18 cellular contexts compared by ENCODE assay signal in genomic region chr3:138127636-138128365, GRCh38. TPM values are rescaled to one million over a fixed set of nuclear protein-coding genes. Genes with fewer than 3 reads are reported as not detected.
DNase-seq lines count a peak whose midpoint lies in the region; ATAC-seq and TF ChIP-seq lines count a peak whose summit lies in the region.
"Had no signal": no experiment of that assay in that cellular context is flagged by ENCODE, and none has a peak within 500 bp of the region (broad histone marks: within the 10 kb centered on the region; RNA-seq: fewer than 3 reads in every experiment).

No MANE protein-coding gene starts in this region.

- 77 to 100% methylated on average over 1 of the region's 1 CpG for WGBS in body of pancreas, 2 donors

- H3K4me3 ChIP-seq in neural progenitor cell (no peak overlapping the region), body of pancreas (no peak overlapping the region)
- H3K4me3 ChIP-seq: A549, K562 had no signal

- no peaks in the 10 kb centered on the region for H3K9me3 ChIP-seq in neural progenitor cell (ENCODE audit: low read depth)
- no peaks in the 10 kb centered on the region for H3K9me3 ChIP-seq in body of pancreas

- peaks cover 2% of the 10 kb centered on the region for H3K27me3 Mint-ChIP-seq in neural progenitor cell (ENCODE audit: insufficient read depth, low read depth)

- TF ChIP-seq CTCF in neural progenitor cell (IDR thresholded peaks at IDR 0.05) (no peak), body of pancreas (IDR thresholded peaks at IDR 0.05) (no peak)

- DNase-seq in EH (ENCODE audit: low read depth) (peak; percentile 11), LHCN-M2 (ENCODE audit: low read depth) (peak; percentile 89), SK-MEL-5 (ENCODE audit: low read depth, low spot score) (peak; percentile 28), neural progenitor cell (ENCODE audit: low spot score) (no peak), dedifferentiated amniotic fluid mesenchymal stem cell (ENCODE audit: extremely low spot score) (no peak), body of pancreas (no peak), AG08395 (ENCODE audit: low spot score) (no peak), Right ventricle myocardium inferior (ENCODE audit: missing footprints) (no peak)
- DNase-seq: CD4-positive, CD25-positive, alpha-beta regulatory T cell; DMS79; EL; HCEC 1CT; HFFc6 had no signal

- ATAC-seq in body of pancreas (no peak), Right ventricle myocardium inferior (no peak)
- ATAC-seq: K562 had no signal

- no peaks in the 10 kb centered on the region for H3F3A ChIP-seq in neural progenitor cell (ENCODE audit: low read depth)

- no peak for TF ChIP-seq POLR2A in body of pancreas (IDR thresholded peaks at IDR 0.05)

- peak overlapping the region; percentile 60 for H3K4me3 Mint-ChIP-seq in neural progenitor cell
- H3K4me3 Mint-ChIP-seq: CD4-positive, CD25-positive, alpha-beta regulatory T cell; HFFc6 had no signal

- peaks cover 4% of the 10 kb centered on the region for H3K9me3 Mint-ChIP-seq in neural progenitor cell
- H3K9me3 Mint-ChIP-seq: HFFc6 had no signal

- intact Hi-C loops in body of pancreas (cut with DNase I) (no loop called here), Right ventricle myocardium inferior (cut with DNase I) (no loop called here)

- H3K27ac Mint-ChIP-seq in neural progenitor cell: no peak overlapping the region
- H3K27ac Mint-ChIP-seq: CD4-positive, CD25-positive, alpha-beta regulatory T cell; HFFc6 had no signal

- no peaks in the 10 kb centered on the region for H3K36me3 ChIP-seq in neural progenitor cell
- H3K36me3 ChIP-seq in body of pancreas (replicated peaks in 1 of 2; ENCODE audit: insufficient read depth in 1 of 2, low read depth in 2 of 2): no peaks in the 10 kb centered on the region

- no peak overlapping the region for H2AFZ ChIP-seq in neural progenitor cell (replicated peaks)

- no peak overlapping the region for H3K4me2 ChIP-seq in neural progenitor cell
- H3K4me2 ChIP-seq: A549 had no signal

- H3K27ac ChIP-seq in neural progenitor cell (no peak overlapping the region), body of pancreas (peak overlapping the region in 1 of 4 donors; percentile 3)
- H3K27ac ChIP-seq: A549 had no signal

- no peaks in the 10 kb centered on the region for H4K20me1 ChIP-seq in neural progenitor cell (ENCODE audit: low read depth)

- no peaks in the 10 kb centered on the region for H3K36me3 Mint-ChIP-seq in neural progenitor cell
- H3K36me3 Mint-ChIP-seq: CD4-positive, CD25-positive, alpha-beta regulatory T cell had no signal

- H3K4me1 ChIP-seq in neural progenitor cell: peaks cover 10% of the 10 kb centered on the region
- peaks cover 3% of the 10 kb centered on the region for H3K4me1 ChIP-seq in body of pancreas

- in situ Hi-C loops in SK-MEL-5 (cut with HindIII; ENCODE audit: low pct_unique_long_range_greater_than_20kb, low sequenced_read_pairs): no loop called here

- no peaks in the 10 kb centered on the region for H3K79me2 ChIP-seq in neural progenitor cell (ENCODE audit: low read depth)

- H3K4me1 Mint-ChIP-seq in neural progenitor cell: peaks cover 8% of the 10 kb centered on the region

- no peak overlapping the region for H3K9ac ChIP-seq in neural progenitor cell

- no peaks in the 10 kb centered on the region for H3K27me3 ChIP-seq in neural progenitor cell
- no peaks in the 10 kb centered on the region for H3K27me3 ChIP-seq in body of pancreas

RNA-seq across cellular contexts. Expression of gene A4GNT, which starts 4.4 kb away (rescaled TPM):
- total RNA-seq in LHCN-M2 (2014; rRNA removed) (not detected in 2 replicates), neural progenitor cell (ENCODE audit: low replicate concordance) (not detected in 2 replicates), body of pancreas (1 to 10 TPM; 1.8 to 4.0 TPM), Right ventricle myocardium inferior (not detected)
- polyA plus RNA-seq in LHCN-M2 (2012): not detected
- total RNA-seq in SK-MEL-5 (2014; rRNA removed; shearing (Covaris generic)): not detected in 2 replicates
- polyA plus RNA-seq in SK-MEL-5 (2015; cell fraction: cytosol; rRNA removed): not detected in 2 replicates
- not detected in 2 replicates for polyA plus RNA-seq in SK-MEL-5 (2015; cell fraction: nucleus; rRNA removed)
- total RNA-seq: CD4-positive, CD25-positive, alpha-beta regulatory T cell; H4; HFFc6; K562 had no signal
- polyA plus RNA-seq: A549; AG04450; BJ; CD4-positive, CD25-positive, alpha-beta regulatory T cell; K562 had no signal

RNA-seq across cellular contexts. Expression of gene DZIP1L, which starts 12.4 kb away (rescaled TPM):
- total RNA-seq in LHCN-M2 (2014; rRNA removed): 18.3 and 18.9 TPM in 2 replicates
- 6.1 TPM for polyA plus RNA-seq in LHCN-M2 (2012)
- 24.3 and 27.4 TPM in 2 replicates for total RNA-seq in SK-MEL-5 (2014; rRNA removed; shearing (Covaris generic))
- polyA plus RNA-seq in SK-MEL-5 (2015; cell fraction: cytosol; rRNA removed): 23.1 and 25.2 TPM in 2 replicates
- 142 and 188 TPM in 2 replicates for polyA plus RNA-seq in SK-MEL-5 (2015; cell fraction: nucleus; rRNA removed)
- total RNA-seq in neural progenitor cell (ENCODE audit: low replicate concordance): 10.4 and 38.4 TPM in 2 replicates
- 10 to 100 TPM; 33.7 to 70.2 TPM for total RNA-seq in body of pancreas
- total RNA-seq in Right ventricle myocardium inferior: 3.8 TPM
- total RNA-seq: CD4-positive, CD25-positive, alpha-beta regulatory T cell had no signal
- polyA plus RNA-seq: CD4-positive, CD25-positive, alpha-beta regulatory T cell had no signal

RNA-seq across cellular contexts. Expression of gene DBR1, which starts 46.9 kb away (rescaled TPM):
- total RNA-seq in LHCN-M2 (2014; rRNA removed) (20.1 and 20.5 TPM in 2 replicates), neural progenitor cell (ENCODE audit: low replicate concordance) (20.2 and 32.1 TPM in 2 replicates), body of pancreas (10 to 100 TPM in 1 of 2 donors, 1 to 10 TPM in 1; 4.3 to 11.7 TPM), Right ventricle myocardium inferior (7.1 TPM)
- polyA plus RNA-seq in LHCN-M2 (2012): 7.4 TPM
- 23.3 and 25.0 TPM in 2 replicates for total RNA-seq in SK-MEL-5 (2014; rRNA removed; shearing (Covaris generic))
- 17.7 and 25.0 TPM in 2 replicates for polyA plus RNA-seq in SK-MEL-5 (2015; cell fraction: cytosol; rRNA removed)
- 10.4 and 14.5 TPM in 2 replicates for polyA plus RNA-seq in SK-MEL-5 (2015; cell fraction: nucleus; rRNA removed)

RNA-seq across cellular contexts. Expression of gene ARMC8, which starts 59.3 kb away (rescaled TPM):
- total RNA-seq in LHCN-M2 (2014; rRNA removed) (74.2 and 85.4 TPM in 2 replicates), neural progenitor cell (ENCODE audit: low replicate concordance) (61.9 and 80.3 TPM in 2 replicates), body of pancreas (100 to 1,000 TPM in 1 of 2 donors, 10 to 100 TPM in 1; 29.8 to 103 TPM), Right ventricle myocardium inferior (25.4 TPM)
- polyA plus RNA-seq in LHCN-M2 (2012): 21.9 TPM
- total RNA-seq in SK-MEL-5 (2014; rRNA removed; shearing (Covaris generic)): 35.0 and 44.7 TPM in 2 replicates
- polyA plus RNA-seq in SK-MEL-5 (2015; cell fraction: cytosol; rRNA removed): 30.6 and 30.9 TPM in 2 replicates
- polyA plus RNA-seq in SK-MEL-5 (2015; cell fraction: nucleus; rRNA removed): 51.4 and 103 TPM in 2 replicates

Comparison
In these comparisons a context has a peak if more than half of its experiments do, and no peak if none do; other contexts are left out.
1. DNase-seq: peak in EH (single experiment), LHCN-M2 (single experiment) and SK-MEL-5 (single experiment); none in neural progenitor cell (single experiment), dedifferentiated amniotic fluid mesenchymal stem cell (single experiment), body of pancreas (0 of 4), AG08395 (single experiment) and Right ventricle myocardium inferior (single experiment).